Comparison of ENCODE assay signal across 8 cellular contexts in genomic region chr19:49869009-49869483, GRCh38. TPM values are rescaled to one million over a fixed set of nuclear protein-coding genes. Genes with fewer than 3 reads are reported as not detected.
A peak's percentile ranks its signal among the peaks of the same experiment; 100 is the strongest.
DNase-seq lines count a peak whose midpoint lies in the region; ATAC-seq lines count a peak whose summit lies in the region.

No MANE protein-coding gene starts in this region.

- H3K36me3 Mint-ChIP-seq in naive thymus-derived CD8-positive, alpha-beta T cell: peaks cover 0 to 11% (median 0%) of the 10 kb centered on the region in 3 donors
- H3K36me3 Mint-ChIP-seq in activated CD4-positive, alpha-beta memory T cell treated with anti-CD3 and anti-CD28 coated beads for 36 hours: peaks cover 25% of the 10 kb centered on the region

- no peak overlapping the region for H3K27ac Mint-ChIP-seq in naive thymus-derived CD8-positive, alpha-beta T cell
- no peak overlapping the region for H3K27ac Mint-ChIP-seq in activated CD4-positive, alpha-beta memory T cell treated with anti-CD3 and anti-CD28 coated beads for 36 hours

- CTCF ChIA-PET in activated CD4-positive, alpha-beta memory T cell treated with anti-CD3 and anti-CD28 coated beads for 36 hours (lab: Charles Lee): interaction anchor here (1.0 to 1.3 kb wide), 5 partner anchors 11 to 26 kb away, joined by 3 to 4 read pairs (median 3); partner anchors contain the start of gene PTOV1

- peaks cover 0 to 3% (median 0%) of the 10 kb centered on the region in 9 donors for H3K9me3 Mint-ChIP-seq in naive thymus-derived CD8-positive, alpha-beta T cell
- H3K9me3 Mint-ChIP-seq in activated CD4-positive, alpha-beta memory T cell treated with anti-CD3 and anti-CD28 coated beads for 36 hours: no peaks in the 10 kb centered on the region

- DNase-seq in NCI-H345 (lab: John Stamatoyannopoulos, UW): peak; percentile 80
- DNase-seq in NCI-H345 treated with DMSO at 0.1 percent for 48 hours (lab: John Stamatoyannopoulos, UW; ENCODE audit: unreplicated experiment): no peak
- peak; percentile 89 for DNase-seq in cerebellum (ENCODE audit: low spot score)
- peak in 1 of 10 donors; percentile 74 for DNase-seq in naive thymus-derived CD8-positive, alpha-beta T cell
- DNase-seq in NCI-H1436 (lab: John Stamatoyannopoulos, UW): no peak
- DNase-seq in activated CD4-positive, alpha-beta memory T cell treated with anti-CD3 and anti-CD28 coated beads for 36 hours: no peak
- DNase-seq in ureter (ENCODE audit: low spot score): no peak

- H3K27me3 Mint-ChIP-seq in naive thymus-derived CD8-positive, alpha-beta T cell: no peaks in the 10 kb centered on the region
- no peaks in the 10 kb centered on the region for H3K27me3 Mint-ChIP-seq in activated CD4-positive, alpha-beta memory T cell treated with anti-CD3 and anti-CD28 coated beads for 36 hours

- peaks cover 17 to 58% (median 53%) of the 10 kb centered on the region in 4 donors for H3K4me1 Mint-ChIP-seq in naive thymus-derived CD8-positive, alpha-beta T cell
- H3K4me1 Mint-ChIP-seq in activated CD4-positive, alpha-beta memory T cell treated with anti-CD3 and anti-CD28 coated beads for 36 hours (ENCODE audit: low read depth): peaks cover 51% of the 10 kb centered on the region

- POLR2A ChIA-PET in naive thymus-derived CD8-positive, alpha-beta T cell (lab: Charles Lee): interaction anchor here (0.6 to 7.6 kb wide), 19 partner anchors 8 to 1235 kb away, joined by 3 to 137 read pairs (median 5); partner anchors contain the start of genes ADM5, AKT1S1, AP2A1 and ATF5
- POLR2A ChIA-PET in activated CD4-positive, alpha-beta memory T cell treated with anti-CD3 and anti-CD28 coated beads for 36 hours (lab: Charles Lee): interaction anchor here (0.6 to 1.3 kb wide), 8 partner anchors 10 to 310 kb away, joined by 3 to 8 read pairs (median 5); partner anchors contain the start of genes ATF5, IL4I1, NUP62 and PTOV1

- peak; percentile 16 for ATAC-seq in HG03460 (IDR thresholded peaks at IDR 0.05; ENCODE audit: unreplicated experiment)
- ATAC-seq in naive thymus-derived CD8-positive, alpha-beta T cell: peak; percentile 9 to 10

- intact Hi-C loops in activated CD4-positive, alpha-beta memory T cell treated with anti-CD3 and anti-CD28 coated beads for 36 hours (cut with micrococcal nuclease): loop anchor here (1.0 to 5.0 kb wide), 5 partner anchors 8 to 277 kb away; partner anchors contain the start of genes AKT1S1, MED25, PRMT1 and PRR12

- H3K4me3 Mint-ChIP-seq in naive thymus-derived CD8-positive, alpha-beta T cell: no peak overlapping the region
- no peak overlapping the region for H3K4me3 Mint-ChIP-seq in activated CD4-positive, alpha-beta memory T cell treated with anti-CD3 and anti-CD28 coated beads for 36 hours

RNA-seq across cellular contexts. Expression of gene PNKP, which starts 1.7 kb away (rescaled TPM):
- total RNA-seq in cerebellum: 31.0 TPM
- total RNA-seq in naive thymus-derived CD8-positive, alpha-beta T cell: 100 to 1,000 TPM; 170 to 176 TPM
- 10 to 100 TPM; 21.1 to 24.3 (median 21.4) TPM for polyA plus RNA-seq in naive thymus-derived CD8-positive, alpha-beta T cell
- total RNA-seq in activated CD4-positive, alpha-beta memory T cell treated with anti-CD3 and anti-CD28 coated beads for 36 hours: 10 to 100 TPM; 88.7 to 98.6 TPM
- 122 TPM for total RNA-seq in ureter

RNA-seq across cellular contexts. Expression of gene AKT1S1, which starts 8.1 kb away (rescaled TPM):
- total RNA-seq in cerebellum (4.2 TPM), ureter (32.8 TPM)
- 10 to 100 TPM; 28.4 to 30.4 TPM for total RNA-seq in naive thymus-derived CD8-positive, alpha-beta T cell
- polyA plus RNA-seq in naive thymus-derived CD8-positive, alpha-beta T cell: 1 to 10 TPM; 2.6 to 4.5 (median 3.9) TPM
- total RNA-seq in activated CD4-positive, alpha-beta memory T cell treated with anti-CD3 and anti-CD28 coated beads for 36 hours: 10 to 100 TPM; 19.6 TPM

RNA-seq across cellular contexts. Expression of gene TBC1D17, which starts 8.5 kb away (rescaled TPM):
- total RNA-seq in cerebellum: 9.5 TPM
- 10 to 100 TPM; 92.7 to 94.0 TPM for total RNA-seq in naive thymus-derived CD8-positive, alpha-beta T cell
- polyA plus RNA-seq in naive thymus-derived CD8-positive, alpha-beta T cell: 10 to 100 TPM in 2 of 3 donors, 1 to 10 TPM in 1; 8.1 to 17.7 (median 11.3) TPM
- 10 to 100 TPM; 32.5 to 34.7 TPM for total RNA-seq in activated CD4-positive, alpha-beta memory T cell treated with anti-CD3 and anti-CD28 coated beads for 36 hours
- total RNA-seq in ureter: 30.4 TPM

RNA-seq across cellular contexts. Expression of gene PTOV1, which starts 18.1 kb away (rescaled TPM):
- total RNA-seq in cerebellum (86.3 TPM), ureter (105 TPM)
- total RNA-seq in naive thymus-derived CD8-positive, alpha-beta T cell: 100 to 1,000 TPM; 178 to 186 TPM
- polyA plus RNA-seq in naive thymus-derived CD8-positive, alpha-beta T cell: 10 to 100 TPM; 42.9 to 67.4 (median 50.9) TPM
- total RNA-seq in activated CD4-positive, alpha-beta memory T cell treated with anti-CD3 and anti-CD28 coated beads for 36 hours: 100 to 1,000 TPM; 105 to 108 TPM

RNA-seq across cellular contexts. Expression of gene IL4I1, which starts 27.6 kb away (rescaled TPM):
- total RNA-seq in cerebellum: 0.64 TPM
- total RNA-seq in naive thymus-derived CD8-positive, alpha-beta T cell: 1 to 10 TPM in 1 of 2 experiments, under 1 TPM in 1; 0.85 to 1.1 TPM
- under 1 TPM; 0.24 to 0.26 (median 0.25) TPM for polyA plus RNA-seq in naive thymus-derived CD8-positive, alpha-beta T cell
- 100 to 1,000 TPM; 108 to 111 TPM for total RNA-seq in activated CD4-positive, alpha-beta memory T cell treated with anti-CD3 and anti-CD28 coated beads for 36 hours
- total RNA-seq in ureter: 1.9 TPM

Comparison
In these comparisons a context has a peak if more than half of its experiments do, and no peak if none do; other contexts are left out.
1. DNase-seq: peak in NCI-H345 (single experiment) and cerebellum (single experiment); none in NCI-H345 treated with DMSO at 0.1 percent for 48 hours (single experiment), NCI-H1436 (single experiment), activated CD4-positive, alpha-beta memory T cell treated with anti-CD3 and anti-CD28 coated beads for 36 hours (single experiment) and ureter (single experiment).